14 cellular contexts compared by ENCODE assay signal in the genomic region with DNA sequence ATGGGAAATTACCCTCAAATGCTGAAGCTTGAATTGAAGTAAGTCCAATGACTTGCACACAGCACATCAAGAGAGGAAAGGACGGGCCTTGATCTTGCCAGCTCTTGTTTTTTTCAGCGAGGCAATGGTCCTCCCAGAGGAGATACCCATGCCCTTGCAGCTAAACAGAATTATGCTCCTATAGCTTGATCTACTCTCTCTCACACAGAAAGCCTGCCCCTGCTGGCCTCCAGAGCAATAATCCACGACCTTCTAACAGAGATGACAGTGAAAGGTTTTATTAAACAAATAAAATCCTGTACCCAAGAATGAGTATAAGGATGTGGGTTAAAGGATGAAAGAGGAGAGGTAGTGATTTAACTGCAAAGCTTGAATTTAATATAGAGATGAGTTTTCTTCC.
A peak's percentile ranks its signal among the peaks of the same experiment; 100 is the strongest.
DNase-seq lines count a peak whose midpoint lies in the region; ATAC-seq and TF ChIP-seq lines count a peak whose summit lies in the region.
"Had no signal": no experiment of that assay in that cellular context is flagged by ENCODE, and none has a peak within 500 bp of the region (broad histone marks: within the 10 kb centered on the region; RNA-seq: fewer than 3 reads in every experiment).

No MANE protein-coding gene starts in this region.

- no peak overlapping the region for H3K27ac ChIP-seq in left ventricle myocardium inferior (replicated peaks)
- H3K27ac ChIP-seq: BLaER1 had no signal

- H3K27me3 Mint-ChIP-seq in brain (peaks cover 3% of the 10 kb centered on the region), HFFc6 (ENCODE audit: insufficient read depth) (no peaks in the 10 kb centered on the region; the same call in 1 of the 2 replicates)
- no peaks in the 10 kb centered on the region for H3K27me3 Mint-ChIP-seq in activated T-helper 2 cell treated with anti-CD3 and anti-CD28 coated beads, Interferon-gamma antibody, Interleukin-2, Interleukin-4, amounts not matched to agents 10 μg/mL and 5 μg/mL and 100 μg/mL, durations not matched to agents 14 hours and 24 hours and 36 hours (ENCODE audit: low read depth)

- H3K4me1 ChIP-seq in left ventricle myocardium inferior: no peaks in the 10 kb centered on the region
- H3K4me1 ChIP-seq: BLaER1 had no signal

- H3K27me3 ChIP-seq in left ventricle myocardium inferior (ENCODE audit: low read depth): peaks cover 18% of the 10 kb centered on the region
- H3K27me3 ChIP-seq: BLaER1 had no signal

- ATAC-seq in left cardiac atrium: no peak
- peak; percentile 73 for ATAC-seq in HG03521 (IDR thresholded peaks at IDR 0.05; ENCODE audit: unreplicated experiment)
- ATAC-seq: natural killer cell had no signal

- no peak overlapping the region for H3K27ac Mint-ChIP-seq in brain
- H3K27ac Mint-ChIP-seq in activated T-helper 2 cell treated with anti-CD3 and anti-CD28 coated beads, Interferon-gamma antibody, Interleukin-2, Interleukin-4, amounts not matched to agents 10 μg/mL and 5 μg/mL and 100 μg/mL, durations not matched to agents 14 hours and 24 hours and 36 hours: no peak overlapping the region
- no peak overlapping the region for H3K27ac Mint-ChIP-seq in HFFc6
- H3K27ac Mint-ChIP-seq: natural killer cell had no signal

- H3K4me1 Mint-ChIP-seq in brain: no peaks in the 10 kb centered on the region
- H3K4me1 Mint-ChIP-seq in activated T-helper 2 cell treated with anti-CD3 and anti-CD28 coated beads, Interferon-gamma antibody, Interleukin-2, Interleukin-4, amounts not matched to agents 10 μg/mL and 5 μg/mL and 100 μg/mL, durations not matched to agents 14 hours and 24 hours and 36 hours (ENCODE audit: low read depth): no peaks in the 10 kb centered on the region
- no peaks in the 10 kb centered on the region for H3K4me1 Mint-ChIP-seq in HFFc6 (ENCODE audit: low read depth)
- H3K4me1 Mint-ChIP-seq: natural killer cell had no signal

- H3K4me3 Mint-ChIP-seq in brain (no peak overlapping the region), HFFc6 (no peak overlapping the region)
- no peak overlapping the region for H3K4me3 Mint-ChIP-seq in activated T-helper 2 cell treated with anti-CD3 and anti-CD28 coated beads, Interferon-gamma antibody, Interleukin-2, Interleukin-4, amounts not matched to agents 10 μg/mL and 5 μg/mL and 100 μg/mL, durations not matched to agents 14 hours and 24 hours and 36 hours (ENCODE audit: low read depth)
- H3K4me3 Mint-ChIP-seq: natural killer cell had no signal

- peaks cover 14 to 30% (median 25%) of the 10 kb centered on the region in 5 experiments for H3K9me3 Mint-ChIP-seq in brain
- H3K9me3 Mint-ChIP-seq in activated T-helper 2 cell treated with anti-CD3 and anti-CD28 coated beads, Interferon-gamma antibody, Interleukin-2, Interleukin-4, amounts not matched to agents 10 μg/mL and 5 μg/mL and 100 μg/mL, durations not matched to agents 14 hours and 24 hours and 36 hours: peaks cover 24% of the 10 kb centered on the region
- H3K9me3 Mint-ChIP-seq in HFFc6: peaks cover 43% of the 10 kb centered on the region

- no peak overlapping the region for H3K4me3 ChIP-seq in left ventricle myocardium inferior
- H3K4me3 ChIP-seq: BLaER1 had no signal

- DNase-seq in left ventricle myocardium inferior (no peak), left cardiac atrium (no peak), HFFc6 (no peak), NCI-H1930 (lab: John Stamatoyannopoulos, UW) (no peak), epidermal melanocyte (ENCODE audit: insufficient read length, low spot score) (no peak)
- DNase-seq in activated T-helper 2 cell treated with anti-CD3 and anti-CD28 coated beads, Interferon-gamma antibody, Interleukin-2, Interleukin-4, amounts not matched to agents 10 μg/mL and 5 μg/mL and 100 μg/mL, durations not matched to agents 14 hours and 24 hours and 36 hours (ENCODE audit: low spot score): no peak
- DNase-seq: activated gamma-delta T cell, dermis blood vessel endothelial cell, KG1, natural killer cell, NCI-H774 had no signal

- TF ChIP-seq CTCF in left ventricle myocardium inferior (IDR thresholded peaks at IDR 0.05; ENCODE audit: borderline replicate concordance) (peak; percentile 36), brain (conservative IDR thresholded peaks at IDR 0.05) (peak; percentile 19 to 43), HFFc6 (IDR thresholded peaks at IDR 0.05) (no peak)

- H3K36me3 Mint-ChIP-seq in brain: no peaks in the 10 kb centered on the region
- H3K36me3 Mint-ChIP-seq in activated T-helper 2 cell treated with anti-CD3 and anti-CD28 coated beads, Interferon-gamma antibody, Interleukin-2, Interleukin-4, amounts not matched to agents 10 μg/mL and 5 μg/mL and 100 μg/mL, durations not matched to agents 14 hours and 24 hours and 36 hours (ENCODE audit: low read depth): no peaks in the 10 kb centered on the region
- H3K36me3 Mint-ChIP-seq in HFFc6 (ENCODE audit: low read depth): peaks cover 4% of the 10 kb centered on the region; the same call in 1 of the 2 replicates
- H3K36me3 Mint-ChIP-seq: natural killer cell had no signal

- intact Hi-C loops in left ventricle myocardium inferior (cut with micrococcal nuclease): no loop called here
- intact Hi-C loops in left cardiac atrium (cut with DNase I): no loop called here
- intact Hi-C loops in activated T-helper 2 cell treated with anti-CD3 and anti-CD28 coated beads, Interferon-gamma antibody, Interleukin-2, Interleukin-4, amounts not matched to agents 10 μg/mL and 5 μg/mL and 100 μg/mL, durations not matched to agents 14 hours and 24 hours and 36 hours (cut with micrococcal nuclease): no loop called here

- peaks cover 24% of the 10 kb centered on the region for H3K9me3 ChIP-seq in left ventricle myocardium inferior (replicated peaks)

- H3K36me3 ChIP-seq in left ventricle myocardium inferior: no peaks in the 10 kb centered on the region
- H3K36me3 ChIP-seq: BLaER1 had no signal
